Comparison of ENCODE assay signal across 8 cellular contexts in the genomic region with DNA sequence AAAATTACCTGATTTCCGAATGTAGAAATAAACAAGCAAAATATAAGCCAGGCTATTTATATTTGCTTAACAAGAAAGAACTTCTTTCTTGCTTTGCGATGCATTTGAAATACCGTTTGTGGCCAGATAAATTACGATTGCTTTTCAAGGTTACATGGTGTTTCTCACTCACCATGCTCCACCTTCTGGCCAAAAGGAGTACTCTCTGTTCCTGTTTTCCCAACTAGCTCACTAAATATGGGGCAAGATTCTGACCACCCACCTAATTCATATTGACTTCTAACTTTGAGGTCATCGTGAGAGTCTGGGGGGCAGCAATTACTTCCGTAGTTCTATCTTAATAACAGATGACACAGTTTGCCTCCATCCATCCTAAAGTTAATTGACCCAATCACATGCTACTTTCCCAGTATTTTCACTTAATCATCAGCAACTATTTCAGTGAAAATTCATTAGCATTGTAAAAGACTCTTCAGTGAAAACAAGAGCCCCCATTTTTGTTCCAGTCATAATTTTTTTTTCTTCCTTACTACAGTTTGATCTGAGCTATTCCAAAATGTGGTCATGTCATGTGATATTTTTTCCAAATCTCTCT. TPM values are rescaled to one million over a fixed set of nuclear protein-coding genes. Genes with fewer than 3 reads are reported as not detected.
DNase-seq lines count a peak whose midpoint lies in the region; ATAC-seq, FAIRE-seq and TF ChIP-seq lines count a peak whose summit lies in the region.

No MANE protein-coding gene starts in this region.

- TF ChIP-seq EP300 in HepG2 (IDR thresholded peaks at IDR 0.05; ENCODE audit: low read depth in 2 of 2, low read length in 2 of 2) (no peak), HepG2 (CRISPR knock-in tag; IDR thresholded peaks at IDR 0.05; ENCODE audit: borderline replicate concordance) (no peak)

- H3K27me3 Mint-ChIP-seq in type B pancreatic cell, result no peaks in the 10 kb centered on the region

- CTCF ChIA-PET in BJ (lab: Yijun Ruan, JAX) (interaction anchor here (0.7 to 16.4 kb wide), 23 partner anchors 9 to 388 kb away, joined by 3 to 178 read pairs (median 7); a partner anchor contains a TSS), PC-9 (lab: Charles Lee) (interaction anchor here (0.6 to 1.8 kb wide), 10 partner anchors 22 to 121 kb away, joined by 3 to 36 read pairs (median 5); a partner anchor contains a TSS), HepG2 (lab: Yijun Ruan, JAX; ENCODE audit: low intra/inter-chr PET ratio, low total read pairs) (interaction anchor here (1.2 to 1.8 kb wide), 3 partner anchors 56 to 90 kb away, joined by 3 to 34 read pairs (median 6); no protein-coding TSS in a partner anchor)

- H4K20me1 ChIP-seq in Loucy (ENCODE audit: insufficient read depth, low read length, poor library complexity, severe bottlenecking) (no peaks in the 10 kb centered on the region), PC-9 (ENCODE audit: insufficient read depth) (no peaks in the 10 kb centered on the region), HepG2 (ENCODE audit: insufficient read depth, low read length) (no peaks in the 10 kb centered on the region)

- H3K79me2 ChIP-seq in Loucy (ENCODE audit: insufficient read depth, low read length) (no peaks in the 10 kb centered on the region), PC-9 (ENCODE audit: low read depth) (no peaks in the 10 kb centered on the region), HepG2 (ENCODE audit: insufficient read depth, low read length) (no peaks in the 10 kb centered on the region)

- H3K4me3 Mint-ChIP-seq in type B pancreatic cell, result no peak overlapping the region

- no peak overlapping the region for H3K27ac Mint-ChIP-seq in type B pancreatic cell

- no TSS peak for BruUV-seq in PC-9 (replicated peaks; lab: Mats Ljungman, UMichigan)
- no TSS peak for BruUV-seq in HepG2 (replicated peaks; lab: Mats Ljungman, UMichigan)

- POLR2A ChIA-PET in BJ (lab: Charles Lee) (no interaction called here), PC-9 (lab: Charles Lee; ENCODE audit: unreplicated experiment) (interaction anchor here (0.7 to 1.1 kb wide), 2 partner anchors 26 to 103 kb away, joined by 3 to 4 read pairs; a partner anchor contains a TSS), HepG2 (lab: Yijun Ruan, JAX) (no interaction called here)

- H3K4me1 ChIP-seq in Loucy (ENCODE audit: insufficient read depth, low read length, poor library complexity, severe bottlenecking) (peaks cover 3% of the 10 kb centered on the region), PC-9 (replicated peaks; ENCODE audit: insufficient read depth) (peaks cover 44% of the 10 kb centered on the region), HepG2 (ENCODE audit: insufficient read depth, low read length) (no peaks in the 10 kb centered on the region)

- H3K9me3 ChIP-seq in Loucy (ENCODE audit: insufficient read depth, low read depth, low read length) (no peaks in the 10 kb centered on the region), PC-9 (ENCODE audit: insufficient read depth, low read depth) (no peaks in the 10 kb centered on the region), HepG2 (ENCODE audit: low read length) (no peaks in the 10 kb centered on the region)

- peak; percentile 80 for TF ChIP-seq CTCF in BJ (IDR thresholded peaks at IDR 0.05; ENCODE audit: insufficient read depth, low read depth, low read length)
- TF ChIP-seq CTCF in Loucy (conservative IDR thresholded peaks at IDR 0.05; ENCODE audit: low read length), result peak; percentile 89
- peak; percentile 86 for TF ChIP-seq CTCF in PC-9 (conservative IDR thresholded peaks at IDR 0.05)
- TF ChIP-seq CTCF in HepG2 (CRISPR knock-in tag; IDR thresholded peaks at IDR 0.05), result peak; percentile 78
- TF ChIP-seq CTCF in type B pancreatic cell (conservative IDR thresholded peaks at IDR 0.05), result peak; percentile 88

- H3K9me2 ChIP-seq in Loucy (replicated peaks; ENCODE audit: low read depth, low read length) (no peaks in the 10 kb centered on the region), PC-9 (ENCODE audit: insufficient read depth) (no peaks in the 10 kb centered on the region)

- in situ Hi-C loops in HepG2 (cut with HindIII; ENCODE audit: extremely low pct_ligation_motif_present, low pct_unique_long_range_greater_than_20kb), result no loop called here

- DNase-seq in BJ (ENCODE audit: low read depth) (peak; percentile 4), PC-9 (peak; percentile 25 to 51), dedifferentiated amniotic fluid mesenchymal stem cell (ENCODE audit: extremely low spot score) (peak; percentile 65), HepG2 (ENCODE audit: low spot score) (peak; percentile 50), type B pancreatic cell (ENCODE audit: extremely low spot score, unreplicated experiment) (no peak)
- DNase-seq in stimulated activated CD8-positive, alpha-beta memory T cell treated with anti-CD3 and anti-CD28 coated beads, Interleukin-4, amount 100 ng/mL, for 48 hours, result no peak

- H3K27me3 ChIP-seq in BJ (ENCODE audit: control insufficient read depth, insufficient read depth, low read length) (no peaks in the 10 kb centered on the region), Loucy (ENCODE audit: insufficient read depth, low read length, poor library complexity, severe bottlenecking) (no peaks in the 10 kb centered on the region), PC-9 (ENCODE audit: insufficient read depth, low read depth) (no peaks in the 10 kb centered on the region), HepG2 (ENCODE audit: control insufficient read depth in 1 of 2, insufficient read depth in 2 of 2, low read length in 2 of 2) (0 out of 5 replicates have a peak, but pooled peaks cover 0 to 2% of the 10 kb centered on the region in 2 experiments)

- peak; percentile 56 for FAIRE-seq in HepG2 (lab: Jason Lieb, UNC)

- H3K9ac ChIP-seq in Loucy (ENCODE audit: low read depth, low read length, poor library complexity, severe bottlenecking) (no peak overlapping the region), HepG2 (ENCODE audit: insufficient read depth, low read depth, low read length) (no peak overlapping the region)

- ATAC-seq in GM18502 (IDR thresholded peaks at IDR 0.05; ENCODE audit: poor library complexity, unreplicated experiment), result peak; percentile 61
- peak; percentile 78 for ATAC-seq in HepG2

- H2AFZ ChIP-seq in Loucy (ENCODE audit: low read length), result peak overlapping the region; percentile 65
- H2AFZ ChIP-seq in PC-9, result no peak overlapping the region
- H2AFZ ChIP-seq in HepG2 (ENCODE audit: low read length), result no peak overlapping the region

- intact Hi-C loops in PC-9 (cut with micrococcal nuclease; ENCODE audit: unreplicated experiment) (loop anchor here (1.0 to 10.0 kb wide), 7 partner anchors 56 to 338 kb away; no protein-coding TSS in a partner anchor), HepG2 (cut with micrococcal nuclease; ENCODE audit: unreplicated experiment) (loop anchor here (1.0 kb wide), 2 partner anchors 86 to 90 kb away; no protein-coding TSS in a partner anchor)

- 2% methylated on average over 6 of the region's 6 CpGs for WGBS in HepG2 (ENCODE audit: low lambda C conversion rate)

- peaks cover 17% of the 10 kb centered on the region for H3K4me1 Mint-ChIP-seq in type B pancreatic cell (ENCODE audit: unreplicated experiment)

- no peak for TF ChIP-seq POLR2A in HepG2 (IDR thresholded peaks at IDR 0.05; ENCODE audit: insufficient read depth in 1 of 2, low read depth in 2 of 2, low read length in 2 of 2)

- H3K4me3 ChIP-seq in BJ (ENCODE audit: low read depth, low read length), result no peak overlapping the region
- H3K4me3 ChIP-seq in Loucy (ENCODE audit: low read length, poor library complexity, severe bottlenecking), result peak overlapping the region; percentile 37
- no peak overlapping the region for H3K4me3 ChIP-seq in PC-9
- H3K4me3 ChIP-seq in HepG2 (replicated peaks in 1 of 3; ENCODE audit: insufficient read depth in 1 of 3, low read depth in 2 of 3, low read length in 3 of 3), result no peak overlapping the region

- H3K4me2 ChIP-seq in Loucy (ENCODE audit: low read depth, low read length, poor library complexity, severe bottlenecking), result peak overlapping the region; percentile 56
- peak overlapping the region; percentile 44 for H3K4me2 ChIP-seq in PC-9
- no peak overlapping the region for H3K4me2 ChIP-seq in HepG2 (ENCODE audit: low read depth, low read length)

- no peaks in the 10 kb centered on the region for H3K36me3 Mint-ChIP-seq in type B pancreatic cell

- peak; percentile 53; the same call in 1 of the 2 replicates for TF ChIP-seq RAD21 in HepG2 (CRISPR knock-in tag; IDR thresholded peaks at IDR 0.05)

- H3K27ac ChIP-seq in PC-9 (no peak overlapping the region), HepG2 (ENCODE audit: extremely low read length, insufficient read depth, low read length) (no peak overlapping the region)

- H3F3A ChIP-seq in Loucy (ENCODE audit: low read depth) (no peaks in the 10 kb centered on the region), PC-9 (ENCODE audit: insufficient read depth, low read depth) (peaks cover 31% of the 10 kb centered on the region)

- H3K36me3 ChIP-seq in BJ (ENCODE audit: control insufficient read depth, insufficient read depth, low read length), result no peaks in the 10 kb centered on the region
- no peaks in the 10 kb centered on the region for H3K36me3 ChIP-seq in Loucy (ENCODE audit: insufficient read depth, low read length)
- H3K36me3 ChIP-seq in PC-9 (ENCODE audit: low read depth), result no peaks in the 10 kb centered on the region
- no peaks in the 10 kb centered on the region for H3K36me3 ChIP-seq in HepG2 (replicated peaks in 1 of 2; ENCODE audit: control insufficient read depth in 1 of 2, insufficient read depth in 2 of 2, low read length in 2 of 2)

- H3K9me3 Mint-ChIP-seq in type B pancreatic cell, result no peaks in the 10 kb centered on the region

RNA-seq across cellular contexts. Expression of a gene that starts 25.9 kb away (rescaled TPM):
- polyA plus RNA-seq in BJ (2011; rRNA removed) (0.37 and 0.42 TPM in 2 replicates), HepG2 (2011; rRNA removed) (not detected in 2 replicates)
- 0.46 and 0.62 TPM in 2 replicates for polyA minus RNA-seq in BJ (2011; rRNA and poly(A)+ RNA removed)
- total RNA-seq in PC-9 (2021) (1.5 and 3.5 TPM in 2 replicates), HepG2 (2016; rRNA removed; fragmentation: Illumina TruSeq; extraction: Trizol) (not detected in 2 replicates), type B pancreatic cell (ENCODE audit: low replicate concordance) (3.5 and 8.2 TPM in 2 replicates)
- total RNA-seq in HepG2 (2016; cell fraction: cytosol; rRNA removed; fragmentation: Illumina TruSeq; extraction: Trizol; ENCODE audit: low read depth), result not detected in 2 replicates
- not detected in 2 replicates for total RNA-seq in HepG2 (2016; cell fraction: insoluble cytoplasmic fraction; rRNA removed; fragmentation: Illumina TruSeq; extraction: Trizol)
- total RNA-seq in HepG2 (2016; cell fraction: membrane; rRNA removed; fragmentation: Illumina TruSeq; extraction: Trizol), result not detected in 2 replicates
- not detected in 2 replicates for total RNA-seq in HepG2 (2016; cell fraction: nucleus; rRNA removed; fragmentation: Illumina TruSeq; extraction: Trizol)
- not detected in 2 replicates for polyA plus RNA-seq in HepG2 (2011; cell fraction: cytosol; rRNA removed)
- not detected in 2 replicates for polyA plus RNA-seq in HepG2 (2011; cell fraction: nucleus; rRNA removed)
- not detected in 2 replicates for polyA plus RNA-seq in HepG2 (2012)
- polyA plus RNA-seq in HepG2 (2016; cell fraction: cytosol; fragmentation: Illumina TruSeq; extraction: Trizol; ENCODE audit: low read depth), result not detected in 2 replicates
- polyA plus RNA-seq in HepG2 (2016; cell fraction: insoluble cytoplasmic fraction; fragmentation: Illumina TruSeq; extraction: Trizol; ENCODE audit: low read depth), result not detected in 2 replicates
- polyA plus RNA-seq in HepG2 (2016; cell fraction: membrane; fragmentation: Illumina TruSeq; extraction: Trizol; ENCODE audit: low read depth), result not detected in 2 replicates
- polyA plus RNA-seq in HepG2 (2016; cell fraction: nucleus; fragmentation: Illumina TruSeq; extraction: Trizol; ENCODE audit: insufficient read depth, low read depth), result not detected in 2 replicates
- 9.4 TPM in 1 of 2 replicates, not detected in the other for polyA minus RNA-seq in HepG2 (2011; rRNA and poly(A)+ RNA removed; ENCODE audit: low replicate concordance)
- not detected in 2 replicates for polyA minus RNA-seq in HepG2 (2011; cell fraction: cytosol; rRNA and poly(A)+ RNA removed)
- polyA minus RNA-seq in HepG2 (2011; cell fraction: nucleus; rRNA and poly(A)+ RNA removed), result not detected in 2 replicates

Comparison
In these comparisons a context has a peak if more than half of its experiments do, and no peak if none do; other contexts are left out.
1. DNase-seq: peak in BJ (single experiment), PC-9 (2 of 2), dedifferentiated amniotic fluid mesenchymal stem cell (single experiment) and HepG2 (single experiment); none in type B pancreatic cell (single experiment) and stimulated activated CD8-positive, alpha-beta memory T cell treated with anti-CD3 and anti-CD28 coated beads, Interleukin-4, amount 100 ng/mL, for 48 hours (single experiment).
2. Peak in every context shown above with its lines, with median percentiles within 50 percentile points of each other: CTCF ChIP-seq.